Comparison of ENCODE assay signal across 30 cellular contexts in the genomic region with DNA sequence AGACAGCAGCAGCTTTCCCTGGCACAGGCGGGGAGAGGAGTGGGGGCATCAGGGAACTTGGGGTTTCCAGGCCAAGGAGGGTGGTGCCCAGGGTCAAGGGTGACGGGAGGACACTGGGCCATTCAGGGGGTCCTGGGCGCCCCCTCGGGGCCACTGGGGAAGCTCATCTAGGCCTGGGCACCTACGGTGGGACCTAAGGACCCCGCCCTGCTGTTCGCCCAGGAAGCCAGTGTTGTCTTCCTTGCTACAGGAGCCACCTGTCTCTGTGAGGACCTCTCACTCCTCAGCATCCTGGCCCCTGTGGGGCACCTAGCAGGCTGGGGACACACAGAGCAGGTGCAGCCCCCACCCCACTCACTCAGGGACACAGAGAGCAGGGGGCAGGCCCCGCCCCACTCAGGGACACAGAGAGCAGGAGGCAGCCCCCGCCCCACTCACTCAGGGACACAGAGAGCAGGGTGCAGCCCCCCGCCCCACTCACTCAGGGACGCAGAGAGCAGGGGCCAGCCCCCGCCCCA.
"Had no signal": no experiment of that assay in that cellular context is flagged by ENCODE, and none has a peak within 500 bp of the region (broad histone marks: within the 10 kb centered on the region; RNA-seq: fewer than 3 reads in every experiment).

No MANE protein-coding gene starts in this region.

- H3K9me3 Mint-ChIP-seq: memory B cell; naive B cell; natural killer cell treated with Interleukin-12 subunit alpha and Interleukin-12 subunit beta and Interleukin-15 and Interleukin-18, amount 100 ng/mL, for 72 hours; neural crest cell; stimulated activated memory B cell treated with anti-CD40 and anti-IgM and Interleukin-4, amounts not matched to agents 10 μg/mL and 1 μg/mL and 100 μg/mL, for 72 hours; type B pancreatic cell had no signal

- H3K4me1 Mint-ChIP-seq: neural crest cell had no signal

- FAIRE-seq: islet of Langerhans had no signal

- H3K27ac ChIP-seq: epithelial cell of prostate, gastrocnemius medialis, heart left ventricle, hepatocyte, parathyroid adenoma, prostate gland, right atrium auricular region, testis, tibial artery, uterus had no signal

- H3K9me3 ChIP-seq: gastrocnemius medialis, heart left ventricle, prostate gland, right atrium auricular region, testis, tibial artery, uterus had no signal

- ATAC-seq: esophagus mucosa; gastrocnemius medialis; heart left ventricle; left lobe of liver; natural killer cell treated with Interleukin-12 subunit alpha and Interleukin-12 subunit beta and Interleukin-15 and Interleukin-18, amount 100 ng/mL, for 72 hours; sciatic nerve; stimulated activated memory B cell treated with anti-CD40 and anti-IgM and Interleukin-4, amounts not matched to agents 10 μg/mL and 1 μg/mL and 100 μg/mL, for 72 hours; stimulated activated naive CD8-positive, alpha-beta T cell treated with anti-CD3 and anti-CD28 coated beads, Interleukin-15, Interleukin-2, amounts not matched to agents 100 U/mL and 50 U/mL, for 24 hours had no signal

- H3K4me3 ChIP-seq: gastrocnemius medialis, heart left ventricle, hepatocyte, lung, prostate gland, right atrium auricular region, testis, tibial artery, uterus had no signal

- DNase-seq: cerebellar nuclear complex; cortex of kidney; effector CD4-positive, alpha-beta T cell; foreskin fibroblast; gastrocnemius medialis; heart left ventricle; kidney glomerular epithelial cell; naive B cell; stimulated activated CD4-positive, alpha-beta T cell treated with anti-CD3 and anti-CD28 coated beads, Interleukin-2, amount 100 ng/mL, for 24 hours; stimulated activated CD4-positive, alpha-beta T cell treated with anti-CD3 and anti-CD28 coated beads, Interleukin-4, amount 100 ng/mL, for 4 hours; stimulated activated naive CD8-positive, alpha-beta T cell treated with anti-CD3 and anti-CD28 coated beads, Interleukin-15, Interleukin-2, amounts not matched to agents 100 U/mL and 50 U/mL, for 24 hours; substantia nigra; testis; uterus had no signal

- H3K27me3 Mint-ChIP-seq: type B pancreatic cell had no signal

- H3K4me3 Mint-ChIP-seq: memory B cell; naive B cell; natural killer cell treated with Interleukin-12 subunit alpha and Interleukin-12 subunit beta and Interleukin-15 and Interleukin-18, amount 100 ng/mL, for 72 hours; neural crest cell; stimulated activated memory B cell treated with anti-CD40 and anti-IgM and Interleukin-4, amounts not matched to agents 10 μg/mL and 1 μg/mL and 100 μg/mL, for 72 hours; type B pancreatic cell had no signal

- H3K9ac ChIP-seq: parathyroid adenoma had no signal

- H3K4me1 ChIP-seq: gastrocnemius medialis, parathyroid adenoma, prostate gland, right atrium auricular region, uterus had no signal

- H3K27ac Mint-ChIP-seq: memory B cell; naive B cell; natural killer cell treated with Interleukin-12 subunit alpha and Interleukin-12 subunit beta and Interleukin-15 and Interleukin-18, amount 100 ng/mL, for 72 hours; stimulated activated memory B cell treated with anti-CD40 and anti-IgM and Interleukin-4, amounts not matched to agents 10 μg/mL and 1 μg/mL and 100 μg/mL, for 72 hours had no signal

- H3K36me3 Mint-ChIP-seq: memory B cell; naive B cell; natural killer cell treated with Interleukin-12 subunit alpha and Interleukin-12 subunit beta and Interleukin-15 and Interleukin-18, amount 100 ng/mL, for 72 hours; stimulated activated memory B cell treated with anti-CD40 and anti-IgM and Interleukin-4, amounts not matched to agents 10 μg/mL and 1 μg/mL and 100 μg/mL, for 72 hours; type B pancreatic cell had no signal

- H3K36me3 ChIP-seq: gastrocnemius medialis, heart left ventricle, prostate gland, right atrium auricular region, tibial artery, uterus had no signal

- H3K27me3 ChIP-seq: gastrocnemius medialis, hepatocyte, right atrium auricular region, testis, uterus had no signal
